In the genomic region with DNA sequence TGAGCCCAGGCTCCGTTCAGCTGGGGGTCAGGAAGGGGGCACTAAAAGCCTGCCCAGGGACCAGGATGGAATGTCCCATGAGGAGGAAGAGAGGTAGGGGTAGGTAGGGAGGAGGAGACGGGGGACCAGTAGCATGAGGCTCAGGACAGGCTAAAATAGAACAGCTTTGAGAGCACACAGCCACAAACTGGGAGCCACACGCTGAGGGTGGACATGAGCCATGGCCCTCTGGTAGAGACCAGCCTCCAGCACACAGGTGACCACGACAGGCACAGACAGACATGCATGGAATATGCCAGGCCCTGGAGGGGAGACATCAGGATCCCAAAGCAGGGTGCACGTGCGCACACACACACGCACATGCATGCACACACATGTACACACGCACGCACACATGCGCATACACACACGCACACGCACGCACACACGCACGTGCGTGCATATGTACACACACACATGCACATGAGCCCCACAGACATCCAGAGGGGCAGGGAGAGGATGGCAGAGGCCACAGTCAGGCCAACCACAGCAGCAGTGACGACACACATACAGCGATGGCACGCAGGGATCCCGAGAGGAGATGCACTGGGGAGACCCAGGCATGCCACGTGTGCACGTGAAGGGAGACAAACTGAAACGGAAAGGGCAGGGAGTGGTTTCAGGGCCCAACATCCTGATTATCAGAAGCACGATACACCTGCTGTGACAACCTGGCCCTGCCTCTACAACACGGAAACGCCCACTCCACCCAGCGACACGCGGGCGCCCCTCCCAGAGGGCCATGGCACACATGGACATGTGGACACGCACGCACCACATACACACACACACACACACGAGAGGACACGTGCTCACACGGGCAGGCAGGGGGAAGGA, we compare ENCODE assay signal across 1 cellular context.
TF ChIP-seq lines count a peak whose summit lies in the region.

No MANE protein-coding gene starts in this region.

TF ChIP-seq in K562, 482 proteins besides CTCF, POLR2A, EP300 and RAD21:
- peak in 1 of 2 experiments; percentile 64; a peak in 1 of 4 replicates for TF ChIP-seq KDM1A (IDR thresholded peaks at IDR 0.05)
- no peak for TF ChIP-seq KDM4B (IDR thresholded peaks at IDR 0.05; ENCODE audit: borderline replicate concordance in 2 of 2, low read depth in 1 of 2)
- TF ChIP-seq, protein P1, sequence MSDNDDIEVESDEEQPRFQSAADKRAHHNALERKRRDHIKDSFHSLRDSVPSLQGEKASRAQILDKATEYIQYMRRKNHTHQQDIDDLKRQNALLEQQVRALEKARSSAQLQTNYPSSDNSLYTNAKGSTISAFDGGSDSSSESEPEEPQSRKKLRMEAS (CRISPR knock-in tag; IDR thresholded peaks at IDR 0.05): peak; percentile 59
- no peak for TF ChIP-seq LEF1 (IDR thresholded peaks at IDR 0.05)
- TF ChIP-seq BHLHE40 (IDR thresholded peaks at IDR 0.05; ENCODE audit: low read length): peak; percentile 28
- TF ChIP-seq ZNF561 (CRISPR knock-in tag; conservative IDR thresholded peaks at IDR 0.05): no peak
